Comparison of ENCODE assay signal across 1 cellular context in the genomic region with DNA sequence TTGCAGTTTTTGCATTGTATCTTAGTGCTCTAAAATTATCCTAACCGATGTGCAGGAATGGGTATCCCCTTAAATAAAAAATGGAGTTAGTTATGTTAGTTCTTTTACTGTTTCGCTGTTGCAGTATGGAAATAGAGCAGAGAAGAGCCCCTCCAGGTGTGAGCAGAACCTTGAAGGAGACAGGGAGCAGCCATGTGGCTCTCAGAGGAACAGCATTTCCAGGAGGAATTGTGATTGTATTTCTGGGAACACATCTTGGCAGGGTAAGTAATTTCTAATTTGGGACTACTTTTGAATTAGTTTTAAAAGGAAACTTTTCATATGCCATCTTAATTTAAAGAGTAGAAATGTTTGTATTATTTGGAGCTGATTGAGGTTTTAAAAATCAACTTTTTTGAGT.
TF ChIP-seq lines count a peak whose summit lies in the region.

No MANE protein-coding gene starts in this region.

TF ChIP-seq in Ishikawa, 13 proteins besides CTCF, POLR2A, EP300 and RAD21 (continued from another document):
- TF ChIP-seq ZBTB7A (IDR thresholded peaks at IDR 0.05; ENCODE audit: low read depth) (no peak), CEBPB (IDR thresholded peaks at IDR 0.05) (no peak), TAF1 (IDR thresholded peaks at IDR 0.05; ENCODE audit: low read depth) (no peak)
- TF ChIP-seq, protein P1, sequence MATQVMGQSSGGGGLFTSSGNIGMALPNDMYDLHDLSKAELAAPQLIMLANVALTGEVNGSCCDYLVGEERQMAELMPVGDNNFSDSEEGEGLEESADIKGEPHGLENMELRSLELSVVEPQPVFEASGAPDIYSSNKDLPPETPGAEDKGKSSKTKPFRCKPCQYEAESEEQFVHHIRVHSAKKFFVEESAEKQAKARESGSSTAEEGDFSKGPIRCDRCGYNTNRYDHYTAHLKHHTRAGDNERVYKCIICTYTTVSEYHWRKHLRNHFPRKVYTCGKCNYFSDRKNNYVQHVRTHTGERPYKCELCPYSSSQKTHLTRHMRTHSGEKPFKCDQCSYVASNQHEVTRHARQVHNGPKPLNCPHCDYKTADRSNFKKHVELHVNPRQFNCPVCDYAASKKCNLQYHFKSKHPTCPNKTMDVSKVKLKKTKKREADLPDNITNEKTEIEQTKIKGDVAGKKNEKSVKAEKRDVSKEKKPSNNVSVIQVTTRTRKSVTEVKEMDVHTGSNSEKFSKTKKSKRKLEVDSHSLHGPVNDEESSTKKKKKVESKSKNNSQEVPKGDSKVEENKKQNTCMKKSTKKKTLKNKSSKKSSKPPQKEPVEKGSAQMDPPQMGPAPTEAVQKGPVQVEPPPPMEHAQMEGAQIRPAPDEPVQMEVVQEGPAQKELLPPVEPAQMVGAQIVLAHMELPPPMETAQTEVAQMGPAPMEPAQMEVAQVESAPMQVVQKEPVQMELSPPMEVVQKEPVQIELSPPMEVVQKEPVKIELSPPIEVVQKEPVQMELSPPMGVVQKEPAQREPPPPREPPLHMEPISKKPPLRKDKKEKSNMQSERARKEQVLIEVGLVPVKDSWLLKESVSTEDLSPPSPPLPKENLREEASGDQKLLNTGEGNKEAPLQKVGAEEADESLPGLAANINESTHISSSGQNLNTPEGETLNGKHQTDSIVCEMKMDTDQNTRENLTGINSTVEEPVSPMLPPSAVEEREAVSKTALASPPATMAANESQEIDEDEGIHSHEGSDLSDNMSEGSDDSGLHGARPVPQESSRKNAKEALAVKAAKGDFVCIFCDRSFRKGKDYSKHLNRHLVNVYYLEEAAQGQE (IDR thresholded peaks at IDR 0.05; ENCODE audit: low read depth), result no peak
